Comparison of ENCODE assay signal across 9 cellular contexts in genomic region chr7:44291066-44291732, GRCh38. TPM values are rescaled to one million over a fixed set of nuclear protein-coding genes. Genes with fewer than 3 reads are reported as not detected.
DNase-seq lines count a peak whose midpoint lies in the region; ATAC-seq and TF ChIP-seq lines count a peak whose summit lies in the region.
"Had no signal": no experiment of that assay in that cellular context is flagged by ENCODE, and none has a peak within 500 bp of the region (broad histone marks: within the 10 kb centered on the region; RNA-seq: fewer than 3 reads in every experiment).

No MANE protein-coding gene starts in this region.

- H3K27ac Mint-ChIP-seq in T-helper 17 cell: no peak overlapping the region
- no peak overlapping the region for H3K27ac Mint-ChIP-seq in osteocyte (ENCODE audit: unreplicated experiment)

- H3K9me3 Mint-ChIP-seq in osteocyte (ENCODE audit: unreplicated experiment): no peaks in the 10 kb centered on the region

- H3K79me2 ChIP-seq in DND-41 (ENCODE audit: insufficient read depth, low read length): no peaks in the 10 kb centered on the region

- H3K27ac ChIP-seq in DND-41 (ENCODE audit: low read length): no peak overlapping the region

- no peak overlapping the region for H2AFZ ChIP-seq in DND-41 (ENCODE audit: low read depth, low read length)

- H3K27me3 Mint-ChIP-seq in T-helper 17 cell (peaks cover 67% of the 10 kb centered on the region), osteocyte (ENCODE audit: unreplicated experiment) (peaks cover 61% of the 10 kb centered on the region)

- no peaks in the 10 kb centered on the region for H3K36me3 Mint-ChIP-seq in T-helper 17 cell (ENCODE audit: low read depth)
- H3K36me3 Mint-ChIP-seq in osteocyte (ENCODE audit: unreplicated experiment): no peaks in the 10 kb centered on the region

- H3K4me1 ChIP-seq in DND-41 (ENCODE audit: insufficient read depth, low read length): no peaks in the 10 kb centered on the region

- H3K9me3 ChIP-seq in DND-41 (ENCODE audit: insufficient read depth, low read length, severe bottlenecking): no peaks in the 10 kb centered on the region
- no peaks in the 10 kb centered on the region for H3K9me3 ChIP-seq in T-helper 17 cell (ENCODE audit: control insufficient read depth, low read length, poor library complexity, severe bottlenecking)

- no peak overlapping the region for H3K9ac ChIP-seq in DND-41 (ENCODE audit: low read depth, low read length)

- ATAC-seq in DND-41 (ENCODE audit: insufficient read depth, low read depth): no peak
- ATAC-seq in T-helper 17 cell: no peak
- ATAC-seq in GM21447 (IDR thresholded peaks at IDR 0.05; ENCODE audit: unreplicated experiment): no peak
- no peak for ATAC-seq in GM18519 (IDR thresholded peaks at IDR 0.05; ENCODE audit: low FRiP score, unreplicated experiment)

- DNase-seq in DND-41 (peak; percentile 2), T-helper 17 cell (peak in 2 of 3 donors; percentile 3 to 9), fibroblast of pulmonary artery (ENCODE audit: low read depth) (peak; percentile 99), osteocyte (ENCODE audit: extremely low spot score, unreplicated experiment) (peak; percentile 77), anterior cingulate cortex (lab: John Stamatoyannopoulos, UW) (no peak), GM03348 (ENCODE audit: low spot score) (no peak)
- DNase-seq: trophoblast cell had no signal

- H3K36me3 ChIP-seq in DND-41 (ENCODE audit: insufficient read depth, low read length): no peaks in the 10 kb centered on the region

- no peak overlapping the region for H3K4me3 Mint-ChIP-seq in T-helper 17 cell
- H3K4me3 Mint-ChIP-seq in osteocyte (ENCODE audit: unreplicated experiment): no peak overlapping the region

- no peak for TF ChIP-seq CTCF in DND-41 (IDR thresholded peaks at IDR 0.05; ENCODE audit: borderline replicate concordance, extremely low read depth, low read length, poor library complexity, severe bottlenecking)
- no peak for TF ChIP-seq CTCF in fibroblast of pulmonary artery (IDR thresholded peaks at IDR 0.05; ENCODE audit: low read length, missing control alignments)
- no peak for TF ChIP-seq CTCF in osteocyte (IDR thresholded peaks at IDR 0.05)

- peaks cover 41% of the 10 kb centered on the region for H3K27me3 ChIP-seq in DND-41 (ENCODE audit: insufficient read depth, low read length, poor library complexity)

- H3K4me3 ChIP-seq in DND-41 (ENCODE audit: low read depth in 1 of 2, low read length in 2 of 2) (no peak overlapping the region), fibroblast of pulmonary artery (replicated peaks; ENCODE audit: low read depth, low read length) (no peak overlapping the region)

- H3K4me1 Mint-ChIP-seq in T-helper 17 cell (no peaks in the 10 kb centered on the region), osteocyte (ENCODE audit: unreplicated experiment) (no peaks in the 10 kb centered on the region)

- H4K20me1 ChIP-seq in DND-41 (ENCODE audit: insufficient read depth, low read length): peaks cover 3% of the 10 kb centered on the region; the same call in 1 of the 2 replicates

- no peak overlapping the region for H3K4me2 ChIP-seq in DND-41 (ENCODE audit: insufficient read depth, low read length)

RNA-seq across cellular contexts. Expression of gene CAMK2B, which starts 34.2 kb away (rescaled TPM):
- total RNA-seq in T-helper 17 cell (under 1 TPM in 1 of 2 donors, not detected in 1; 0.31 TPM), osteocyte (not detected in 2 replicates)

Comparison
In these comparisons a context has a peak if more than half of its experiments do, and no peak if none do; other contexts are left out.
1. DNase-seq: peak in DND-41 (single experiment), T-helper 17 cell (2 of 3), fibroblast of pulmonary artery (single experiment) and osteocyte (single experiment); none in anterior cingulate cortex (0 of 58) and GM03348 (single experiment).